ENCODE assay signal across 8 cellular contexts in genomic region chr5:132498686-132499271, GRCh38. TPM values are rescaled to one million over a fixed set of nuclear protein-coding genes. Genes with fewer than 3 reads are reported as not detected.
DNase-seq lines count a peak whose midpoint lies in the region; ATAC-seq, FAIRE-seq and TF ChIP-seq lines count a peak whose summit lies in the region.
"Had no signal": no experiment of that assay in that cellular context is flagged by ENCODE, and none has a peak within 500 bp of the region (broad histone marks: within the 10 kb centered on the region; RNA-seq: fewer than 3 reads in every experiment).

No MANE protein-coding gene starts in this region.

- no peak for FAIRE-seq in HTR-8/SVneo (lab: Jason Lieb, UNC)
- FAIRE-seq: bronchial epithelial cell had no signal

- H3K36me3 Mint-ChIP-seq in HFFc6 (ENCODE audit: low read depth) (no peaks in the 10 kb centered on the region), activated B cell treated with CpG ODN at 0.5 μM for 24 hours (ENCODE audit: low read depth) (no peaks in the 10 kb centered on the region)

- intact Hi-C loops in activated B cell treated with CpG ODN at 0.5 μM for 24 hours (cut with micrococcal nuclease), result loop anchor here (5.0 to 10.0 kb wide), 2 partner anchors 321 to 606 kb away; no protein-coding TSS in a partner anchor

- ATAC-seq in activated B cell treated with CpG ODN at 0.5 μM for 24 hours (ENCODE audit: low read depth), result no peak

- CTCF ChIA-PET in activated B cell treated with CpG ODN at 0.5 μM for 24 hours (lab: Charles Lee), result interaction anchor here (0.6 to 12.1 kb wide), 9 partner anchors 9 to 111 kb away, joined by 3 to 253 read pairs (median 5); partner anchors contain the start of gene IRF1

- DNase-seq in HFFc6 (no peak), activated B cell treated with CpG ODN at 0.5 μM for 24 hours (no peak), islet precursor cell (peak; percentile 29), GM20000 (ENCODE audit: low spot score) (no peak), NCI-H526 treated with DMSO at 0.1 percent for 48 hours (lab: John Stamatoyannopoulos, UW) (no peak), HTR-8/SVneo (ENCODE audit: insufficient read length, low spot score) (no peak)
- DNase-seq in stimulated activated CD8-positive, alpha-beta memory T cell treated with anti-CD3 and anti-CD28 coated beads, Interleukin-4, amount 100 ng/mL, for 48 hours, result peak; percentile 25

- no peak for TF ChIP-seq CTCF in HFFc6 (IDR thresholded peaks at IDR 0.05)
- TF ChIP-seq CTCF in activated B cell treated with CpG ODN at 0.5 μM for 24 hours (IDR thresholded peaks at IDR 0.05), result no peak
- no peak for TF ChIP-seq CTCF in GM20000 (IDR thresholded peaks at IDR 0.05; ENCODE audit: extremely low read depth, missing control alignments)

- H3K9me3 Mint-ChIP-seq in HFFc6, result no peaks in the 10 kb centered on the region
- H3K9me3 Mint-ChIP-seq in activated B cell treated with CpG ODN at 0.5 μM for 24 hours, result no peaks in the 10 kb centered on the region

- POLR2A ChIA-PET in activated B cell treated with CpG ODN at 0.5 μM for 24 hours (lab: Charles Lee), result interaction anchor here (0.8 to 11.7 kb wide), 10 partner anchors 10 to 239 kb away, joined by 3 to 461 read pairs (median 70); partner anchors contain the start of genes IRF1 and KIF3A

- H3K27me3 Mint-ChIP-seq in HFFc6 (ENCODE audit: insufficient read depth), result peaks cover 1% of the 10 kb centered on the region
- no peaks in the 10 kb centered on the region for H3K27me3 Mint-ChIP-seq in activated B cell treated with CpG ODN at 0.5 μM for 24 hours

- peak overlapping the region; percentile 98; the same call in 1 of the 2 replicates for H3K27ac Mint-ChIP-seq in HFFc6
- H3K27ac Mint-ChIP-seq in activated B cell treated with CpG ODN at 0.5 μM for 24 hours, result peak overlapping the region; percentile 88

- H3K4me1 Mint-ChIP-seq in HFFc6 (ENCODE audit: low read depth), result peaks cover 60% of the 10 kb centered on the region
- H3K4me1 Mint-ChIP-seq in activated B cell treated with CpG ODN at 0.5 μM for 24 hours, result peaks cover 49% of the 10 kb centered on the region

- H3K4me3 Mint-ChIP-seq in HFFc6, result no peak overlapping the region
- H3K4me3 Mint-ChIP-seq in activated B cell treated with CpG ODN at 0.5 μM for 24 hours, result no peak overlapping the region

RNA-seq across cellular contexts. Expression of gene IRF1, which starts 8.2 kb away (rescaled TPM):
- 10 to 100 TPM in 5 of 6 experiments, 1 to 10 TPM in 1; 9.8 to 19.7 (median 17.3) TPM for total RNA-seq in HFFc6 (2021; fragmentation: NEBNext Ultra II Directional; extraction: Animal tissue kit (Norgen Biotek cat#: 25700))
- 126 and 134 TPM in 2 replicates for total RNA-seq in activated B cell treated with CpG ODN at 0.5 μM for 24 hours

RNA-seq across cellular contexts. Expression of gene IL5, which starts 44.5 kb away (rescaled TPM):
- total RNA-seq in HFFc6 (2021; fragmentation: NEBNext Ultra II Directional; extraction: Animal tissue kit (Norgen Biotek cat#: 25700)), result not detected
- not detected in 2 replicates for total RNA-seq in activated B cell treated with CpG ODN at 0.5 μM for 24 hours
- total RNA-seq: bronchial epithelial cell had no signal

RNA-seq across cellular contexts. Expression of gene RAD50, which starts 58.0 kb away (rescaled TPM):
- total RNA-seq in HFFc6 (2021; fragmentation: NEBNext Ultra II Directional; extraction: Animal tissue kit (Norgen Biotek cat#: 25700)), result 10 to 100 TPM; 11.6 to 27.7 (median 12.8) TPM
- total RNA-seq in activated B cell treated with CpG ODN at 0.5 μM for 24 hours, result 42.5 and 42.6 TPM in 2 replicates

Comparison
In these comparisons a context has a peak if more than half of its experiments do, and no peak if none do; other contexts are left out.
1. DNase-seq: peak in islet precursor cell (single experiment) and stimulated activated CD8-positive, alpha-beta memory T cell treated with anti-CD3 and anti-CD28 coated beads, Interleukin-4, amount 100 ng/mL, for 48 hours (single experiment); none in HFFc6 (single experiment), activated B cell treated with CpG ODN at 0.5 μM for 24 hours (single experiment), GM20000 (single experiment), NCI-H526 treated with DMSO at 0.1 percent for 48 hours (single experiment) and HTR-8/SVneo (single experiment).